8 cellular contexts compared by ENCODE assay signal in genomic region chr22:36439481-36440271, GRCh38. TPM values are rescaled to one million over a fixed set of nuclear protein-coding genes. Genes with fewer than 3 reads are reported as not detected.
A peak's percentile ranks its signal among the peaks of the same experiment; 100 is the strongest.
DNase-seq lines count a peak whose midpoint lies in the region; ATAC-seq and TF ChIP-seq lines count a peak whose summit lies in the region.

No MANE protein-coding gene starts in this region.

- H3K9me3 ChIP-seq in HCT116 (ENCODE audit: control insufficient read depth in 1 of 2, insufficient read depth in 1 of 2, low read depth in 1 of 2, low read length in 2 of 2) (no peaks in the 10 kb centered on the region), lower lobe of right lung (no peaks in the 10 kb centered on the region)

- no TSS peak for BruUV-seq in HCT116 (replicated peaks; lab: Mats Ljungman, UMichigan)

- peak; percentile 68 for DNase-seq in ACHN
- DNase-seq in HCT116 (ENCODE audit: low read depth, low spot score): no peak
- peak; percentile 95 for DNase-seq in astrocyte of the spinal cord (ENCODE audit: low read depth, low spot score)
- no peak for DNase-seq in lower lobe of right lung
- DNase-seq in nucleus accumbens (lab: John Stamatoyannopoulos, UW): no peak
- no peak for DNase-seq in occipital lobe (lab: John Stamatoyannopoulos, UW)

- H3K27ac ChIP-seq in HCT116 (ENCODE audit: low read depth, low read length) (no peak overlapping the region), lower lobe of right lung (peak overlapping the region; percentile 20)

- H3K4me1 ChIP-seq in HCT116 (ENCODE audit: control insufficient read depth in 1 of 2, insufficient read depth in 2 of 2, low read length in 2 of 2): peaks cover 11 to 22% of the 10 kb centered on the region in 2 experiments
- peaks cover 25% of the 10 kb centered on the region for H3K4me1 ChIP-seq in lower lobe of right lung

- H3K9me2 ChIP-seq in HCT116 (ENCODE audit: insufficient read depth): no peaks in the 10 kb centered on the region

- H3K27me3 ChIP-seq in HCT116 (ENCODE audit: insufficient read depth, low read length) (no peaks in the 10 kb centered on the region), lower lobe of right lung (ENCODE audit: low read depth) (no peaks in the 10 kb centered on the region)

- H3K9ac ChIP-seq in HCT116 (ENCODE audit: low read length): no peak overlapping the region

- peak overlapping the region; percentile 57 for H3K4me2 ChIP-seq in HCT116 (ENCODE audit: low read length)

- intact Hi-C loops in HCT116 (cut with micrococcal nuclease) (no loop called here), lower lobe of right lung (cut with DNase I) (no loop called here)

- TF ChIP-seq POLR2A in HCT116 (IDR thresholded peaks at IDR 0.05; ENCODE audit: borderline replicate concordance, extremely low read depth, insufficient read depth, insufficient read length): no peak

- no peaks in the 10 kb centered on the region for H3K79me2 ChIP-seq in HCT116 (ENCODE audit: insufficient read depth, low read length)

- no peaks in the 10 kb centered on the region for H3K36me3 ChIP-seq in HCT116 (ENCODE audit: control insufficient read depth in 1 of 2, insufficient read depth in 2 of 2, low read length in 2 of 2)
- no peaks in the 10 kb centered on the region for H3K36me3 ChIP-seq in lower lobe of right lung

- no peak for TF ChIP-seq RAD21 in HCT116 (IDR thresholded peaks at IDR 0.05; ENCODE audit: low read depth)

- POLR2A ChIA-PET in HCT116 (lab: Charles Lee): interaction anchor here (0.6 kb wide), 1 partner anchor 11 kb away, joined by 4 read pairs; no protein-coding TSS in a partner anchor

- CTCF ChIA-PET in HCT116 (lab: Charles Lee): no interaction called here

- H4K20me1 ChIP-seq in HCT116 (ENCODE audit: insufficient read depth): no peaks in the 10 kb centered on the region

- H3K4me3 ChIP-seq in HCT116 (replicated peaks in 1 of 2; ENCODE audit: low read depth in 1 of 2, low read length in 2 of 2) (no peak overlapping the region), astrocyte of the spinal cord (ENCODE audit: low read depth, low read length) (no peak overlapping the region), lower lobe of right lung (no peak overlapping the region)

- ATAC-seq in HCT116 (peak; percentile 88), lower lobe of right lung (peak; percentile 28 to 48), HG02852 (IDR thresholded peaks at IDR 0.05; ENCODE audit: unreplicated experiment) (no peak), GM21619 (IDR thresholded peaks at IDR 0.05; ENCODE audit: unreplicated experiment) (no peak)

- peak overlapping the region; percentile 40 for H2AFZ ChIP-seq in HCT116 (ENCODE audit: low read depth, low read length, poor library complexity, severe bottlenecking)

- TF ChIP-seq CTCF in HCT116 (IDR thresholded peaks at IDR 0.05 in 2 of 3, conservative IDR thresholded peaks at IDR 0.05 in 1 of 3; ENCODE audit: borderline replicate concordance in 1 of 3, insufficient read depth in 1 of 3, low read depth in 2 of 3, low read length in 2 of 3) (no peak), astrocyte of the spinal cord (IDR thresholded peaks at IDR 0.05; ENCODE audit: low read depth, low read length) (no peak), lower lobe of right lung (IDR thresholded peaks at IDR 0.05) (no peak)

- in situ Hi-C loops in ACHN (cut with HindIII; ENCODE audit: low pct_ligation_motif_present, low pct_unique_long_range_greater_than_20kb, low sequenced_read_pairs): no loop called here
- in situ Hi-C loops in astrocyte of the spinal cord (cut with HindIII; ENCODE audit: low sequenced_read_pairs): loop anchor here (10.0 kb wide), 1 partner anchor 95 kb away; no protein-coding TSS in a partner anchor

- RAD21 ChIA-PET in HCT116 (lab: Charles Lee; ENCODE audit: low non-redundant PET in 1 of 2, low total read pairs in 2 of 2, uncharacterized antibody in 2 of 2, unreplicated experiment in 2 of 2): interaction anchor here in 1 of 2 experiments (0.6 kb wide), 1 partner anchor 31 kb away, joined by 4 read pairs; no protein-coding TSS in a partner anchor

TF ChIP-seq in HCT116, 20 proteins besides CTCF, POLR2A, EP300 and RAD21:
- TF ChIP-seq ZNF274 (IDR thresholded peaks at IDR 0.05; ENCODE audit: low read depth, low read length): no peak
- TF ChIP-seq JUND (IDR thresholded peaks at IDR 0.05): peak; percentile 72
- TF ChIP-seq, protein P1, sequence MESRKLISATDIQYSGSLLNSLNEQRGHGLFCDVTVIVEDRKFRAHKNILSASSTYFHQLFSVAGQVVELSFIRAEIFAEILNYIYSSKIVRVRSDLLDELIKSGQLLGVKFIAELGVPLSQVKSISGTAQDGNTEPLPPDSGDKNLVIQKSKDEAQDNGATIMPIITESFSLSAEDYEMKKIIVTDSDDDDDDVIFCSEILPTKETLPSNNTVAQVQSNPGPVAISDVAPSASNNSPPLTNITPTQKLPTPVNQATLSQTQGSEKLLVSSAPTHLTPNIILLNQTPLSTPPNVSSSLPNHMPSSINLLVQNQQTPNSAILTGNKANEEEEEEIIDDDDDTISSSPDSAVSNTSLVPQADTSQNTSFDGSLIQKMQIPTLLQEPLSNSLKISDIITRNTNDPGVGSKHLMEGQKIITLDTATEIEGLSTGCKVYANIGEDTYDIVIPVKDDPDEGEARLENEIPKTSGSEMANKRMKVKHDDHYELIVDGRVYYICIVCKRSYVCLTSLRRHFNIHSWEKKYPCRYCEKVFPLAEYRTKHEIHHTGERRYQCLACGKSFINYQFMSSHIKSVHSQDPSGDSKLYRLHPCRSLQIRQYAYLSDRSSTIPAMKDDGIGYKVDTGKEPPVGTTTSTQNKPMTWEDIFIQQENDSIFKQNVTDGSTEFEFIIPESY (IDR thresholded peaks at IDR 0.05; ENCODE audit: extremely low read depth, insufficient replicate concordance, low read length): no peak
- peak; percentile 61 for TF ChIP-seq SP1 (IDR thresholded peaks at IDR 0.05; ENCODE audit: low read depth)
- peak; percentile 70 for TF ChIP-seq FOSL1 (IDR thresholded peaks at IDR 0.05; ENCODE audit: low read depth)
- TF ChIP-seq SIN3A (IDR thresholded peaks at IDR 0.05; ENCODE audit: low read depth): no peak

RNA-seq across cellular contexts. Expression of gene TXN2, which starts 41.8 kb away (rescaled TPM):
- total RNA-seq in HCT116 (2021; ENCODE audit: unreplicated experiment): 87.0 TPM
- 104 and 117 TPM in 2 replicates for polyA plus RNA-seq in HCT116 (2012)
- total RNA-seq in lower lobe of right lung: 56.4 TPM
- 14.3 TPM for total RNA-seq in occipital lobe

RNA-seq across cellular contexts. Expression of gene MYH9, which starts 51.9 kb away (rescaled TPM):
- total RNA-seq in HCT116 (2021; ENCODE audit: unreplicated experiment): 258 TPM
- 205 and 249 TPM in 2 replicates for polyA plus RNA-seq in HCT116 (2012)
- total RNA-seq in lower lobe of right lung: 659 TPM
- 34.6 TPM for total RNA-seq in occipital lobe

Comparison
In these comparisons a context has a peak if more than half of its experiments do, and no peak if none do; other contexts are left out.
1. DNase-seq: peak in ACHN (single experiment) and astrocyte of the spinal cord (single experiment); none in HCT116 (single experiment), lower lobe of right lung (single experiment), nucleus accumbens (0 of 56) and occipital lobe (single experiment).
2. ATAC-seq: peak in HCT116 (single experiment) and lower lobe of right lung (2 of 2); none in HG02852 (single experiment) and GM21619 (single experiment).